Comparison of ENCODE assay signal across 1 cellular context in the genomic region with DNA sequence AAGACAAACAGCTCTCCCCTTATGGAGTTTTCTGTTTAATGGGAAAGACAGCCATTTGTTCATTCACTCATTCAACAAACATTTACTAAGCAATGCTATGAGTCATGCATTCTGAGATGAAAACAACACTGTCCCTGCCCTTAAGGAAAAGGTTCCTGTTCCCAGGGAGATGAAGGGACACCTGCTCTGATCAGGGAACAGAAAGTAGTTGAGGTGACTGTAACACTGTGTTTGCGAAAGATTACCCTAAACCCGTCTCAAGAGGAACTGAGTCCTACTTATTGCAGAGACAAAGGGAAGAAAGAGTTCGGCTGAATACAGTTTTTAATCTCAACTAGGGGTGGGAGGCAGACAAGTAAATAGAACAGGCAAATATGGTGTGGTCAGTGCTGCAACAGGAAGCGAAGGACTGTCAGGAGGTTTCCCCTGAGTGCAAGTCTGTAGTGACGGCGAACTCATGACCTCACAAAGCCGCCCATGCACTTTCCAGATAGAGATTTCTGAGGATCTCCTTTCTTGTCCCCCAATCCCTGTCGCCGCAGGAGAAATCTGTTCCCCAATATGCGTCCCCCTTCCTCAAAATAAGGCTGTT.
TF ChIP-seq lines count a peak whose summit lies in the region.

No MANE protein-coding gene starts in this region.

TF ChIP-seq in WTC11, 78 proteins besides CTCF, POLR2A, EP300 and RAD21 (continued from another document):
- TF ChIP-seq ARID4B (CRISPR knock-in tag; IDR thresholded peaks at IDR 0.05; ENCODE audit: borderline replicate concordance) (no peak), ZNF396 (CRISPR knock-in tag; IDR thresholded peaks at IDR 0.05; ENCODE audit: borderline replicate concordance) (no peak), E2F4 (CRISPR knock-in tag; IDR thresholded peaks at IDR 0.05; ENCODE audit: borderline replicate concordance, low read depth) (no peak), GTF2I (CRISPR knock-in tag; conservative IDR thresholded peaks at IDR 0.05) (no peak)
